In the genomic region with DNA sequence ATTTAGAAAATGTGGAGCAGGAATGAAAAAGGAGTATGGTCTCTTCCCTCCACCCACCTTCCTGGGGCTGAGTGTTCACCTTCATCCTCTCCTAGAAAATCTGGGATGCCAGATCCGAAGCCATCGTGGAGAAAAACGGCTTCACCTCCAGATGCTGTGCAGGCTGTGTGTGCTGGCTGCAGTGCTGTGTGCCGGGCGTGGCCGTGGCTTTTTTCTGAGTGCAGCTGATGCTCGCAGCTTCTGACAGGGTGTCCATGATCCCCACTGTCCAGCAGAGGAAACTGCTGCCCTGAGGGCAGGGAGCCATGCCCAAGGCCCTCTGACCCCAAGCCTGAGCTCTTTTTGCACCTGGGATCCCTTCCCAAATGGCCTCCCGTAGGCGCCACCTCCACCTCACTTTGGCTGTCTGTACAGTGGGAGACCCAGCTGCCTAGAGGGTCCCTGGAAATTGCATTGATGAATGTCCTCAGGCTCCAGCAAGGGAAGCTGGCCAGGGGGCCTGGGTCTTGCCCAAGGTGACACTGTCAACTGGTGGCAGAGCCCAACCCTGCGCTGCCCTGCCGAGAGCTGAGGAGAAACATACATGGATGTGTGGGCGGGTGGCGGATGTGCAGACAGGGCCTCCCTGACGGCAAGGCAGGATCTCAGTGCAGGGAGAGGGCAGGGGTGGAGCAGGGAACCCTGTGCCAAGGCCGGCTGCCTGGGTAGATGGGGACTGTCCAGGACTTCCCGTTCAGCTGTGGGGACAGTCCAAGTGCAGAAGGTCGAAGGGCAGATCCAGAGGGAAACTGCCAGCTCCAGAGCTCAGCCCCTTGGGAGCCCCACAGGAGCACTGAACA, we compare ENCODE assay signal across 10 cellular contexts. TPM values are rescaled to one million over a fixed set of nuclear protein-coding genes. Genes with fewer than 3 reads are reported as not detected.
DNase-seq lines count a peak whose midpoint lies in the region; ATAC-seq and TF ChIP-seq lines count a peak whose summit lies in the region.
"Had no signal": no experiment of that assay in that cellular context is flagged by ENCODE, and none has a peak within 500 bp of the region (broad histone marks: within the 10 kb centered on the region; RNA-seq: fewer than 3 reads in every experiment).

No MANE protein-coding gene starts in this region.

- H3K4me1 Mint-ChIP-seq in activated B cell treated with CpG ODN at 0.5 μM for 24 hours: no peaks in the 10 kb centered on the region

- TF ChIP-seq POLR2A in stomach (IDR thresholded peaks at IDR 0.05): no peak

- CTCF ChIA-PET in activated B cell treated with CpG ODN at 0.5 μM for 24 hours (lab: Charles Lee): no interaction called here

- DNase-seq in SIG-M5 treated with dmso at 0.1 percent for 504 hours (lab: John Stamatoyannopoulos, UW; ENCODE audit: unreplicated experiment) (peak; percentile 9), SIG-M5 (lab: John Stamatoyannopoulos, UW) (no peak), activated B cell treated with CpG ODN at 0.5 μM for 24 hours (peak; percentile 6), islet precursor cell (peak; percentile 54), stomach (peak; percentile 25), superior temporal gyrus (ENCODE audit: extremely low spot score) (no peak), midbrain (lab: John Stamatoyannopoulos, UW) (no peak)
- DNase-seq: trophoblast cell had no signal

- 65 to 78% (median 75%) methylated on average over 16 to 17 of the region's 17 CpGs for WGBS in stomach, 5 donors

- no peaks in the 10 kb centered on the region for H3K9me3 ChIP-seq in stomach

- H3K27me3 Mint-ChIP-seq in activated B cell treated with CpG ODN at 0.5 μM for 24 hours: no peaks in the 10 kb centered on the region

- TF ChIP-seq CTCF in activated B cell treated with CpG ODN at 0.5 μM for 24 hours (IDR thresholded peaks at IDR 0.05) (no peak), stomach (IDR thresholded peaks at IDR 0.05) (no peak)

- no peak overlapping the region for H3K4me3 Mint-ChIP-seq in activated B cell treated with CpG ODN at 0.5 μM for 24 hours

- peaks cover 2% of the 10 kb centered on the region for H3K36me3 Mint-ChIP-seq in activated B cell treated with CpG ODN at 0.5 μM for 24 hours (ENCODE audit: low read depth)

- H3K9me3 Mint-ChIP-seq in activated B cell treated with CpG ODN at 0.5 μM for 24 hours: no peaks in the 10 kb centered on the region

- H3K27ac ChIP-seq in stomach: peak overlapping the region in 1 of 5 donors; percentile 16

- peaks cover 5 to 24% (median 20%) of the 10 kb centered on the region in 4 donors for H3K36me3 ChIP-seq in stomach

- POLR2A ChIA-PET in activated B cell treated with CpG ODN at 0.5 μM for 24 hours (lab: Charles Lee): interaction anchor here (0.5 kb wide), 1 partner anchor 197 kb away, joined by 4 read pairs; no protein-coding TSS in a partner anchor

- no peaks in the 10 kb centered on the region for H3K27me3 ChIP-seq in stomach

- no peak for ATAC-seq in activated B cell treated with CpG ODN at 0.5 μM for 24 hours (ENCODE audit: low read depth)
- no peak for ATAC-seq in GM18511 (IDR thresholded peaks at IDR 0.05; ENCODE audit: unreplicated experiment)

- H3K4me3 ChIP-seq in stomach: no peak overlapping the region

- intact Hi-C loops in activated B cell treated with CpG ODN at 0.5 μM for 24 hours (cut with micrococcal nuclease) (no loop called here), stomach (cut with DNase I; ENCODE audit: low total_unique reads) (no loop called here)

- TF ChIP-seq EP300 in stomach (IDR thresholded peaks at IDR 0.05): no peak

- no peak overlapping the region for H3K27ac Mint-ChIP-seq in activated B cell treated with CpG ODN at 0.5 μM for 24 hours

- peaks cover 0 to 15% (median 13%) of the 10 kb centered on the region in 4 donors for H3K4me1 ChIP-seq in stomach

RNA-seq across cellular contexts. Expression of a gene that starts 53.4 kb away (rescaled TPM):
- not detected in 2 replicates for total RNA-seq in activated B cell treated with CpG ODN at 0.5 μM for 24 hours
- total RNA-seq in stomach: 1 to 10 TPM in 1 of 5 donors, not detected in 4; 1.1 TPM
- under 1 TPM; 0.31 to 0.92 (median 0.75) TPM for polyA plus RNA-seq in stomach
- total RNA-seq: glomerular endothelial cell had no signal

Comparison
In these comparisons a context has a peak if more than half of its experiments do, and no peak if none do; other contexts are left out.
1. DNase-seq: peak in SIG-M5 treated with dmso at 0.1 percent for 504 hours (single experiment), activated B cell treated with CpG ODN at 0.5 μM for 24 hours (single experiment), islet precursor cell (single experiment) and stomach (single experiment); none in SIG-M5 (single experiment), superior temporal gyrus (single experiment) and midbrain (single experiment).